ENCODE assay signal across 21 cellular contexts in genomic region chr2:128584296-128584900, GRCh38.
DNase-seq lines count a peak whose midpoint lies in the region; ATAC-seq and TF ChIP-seq lines count a peak whose summit lies in the region.
"Had no signal": no experiment of that assay in that cellular context is flagged by ENCODE, and none has a peak within 500 bp of the region (broad histone marks: within the 10 kb centered on the region; RNA-seq: fewer than 3 reads in every experiment).

No MANE protein-coding gene starts in this region.

- no peaks in the 10 kb centered on the region for H3K4me1 ChIP-seq in mesenchymal stem cell (ENCODE audit: control insufficient read depth, insufficient read depth, low read depth, low read length)
- H3K4me1 ChIP-seq in transverse colon, result no peaks in the 10 kb centered on the region
- H3K4me1 ChIP-seq: prostate gland had no signal

- H2AK5ac ChIP-seq in mesenchymal stem cell (ENCODE audit: low read length, severe bottlenecking), result no peak overlapping the region

- POLR2A ChIA-PET in activated CD8-positive, alpha-beta T cell treated with anti-CD3 and anti-CD28 coated beads, Interleukin-2, amount 10 ng/mL, durations not matched to agents 7 days and 5 days (lab: Charles Lee), result no interaction called here

- peaks cover 12% of the 10 kb centered on the region for H3K27me3 Mint-ChIP-seq in activated CD8-positive, alpha-beta T cell treated with anti-CD3 and anti-CD28 coated beads, Interleukin-2, amount 10 ng/mL, durations not matched to agents 7 days and 5 days (ENCODE audit: low read depth)
- H3K27me3 Mint-ChIP-seq: activated naive CD4-positive, alpha-beta T cell treated with anti-CD3 and anti-CD28 coated beads, Interleukin-2, amount 50 U/mL, for 24 hours; stimulated activated naive CD8-positive, alpha-beta T cell treated with anti-CD3 and anti-CD28 coated beads, Interleukin-15, amount 100 ng/mL, for 72 hours had no signal

- no peaks in the 10 kb centered on the region for H3K4me1 Mint-ChIP-seq in activated CD8-positive, alpha-beta T cell treated with anti-CD3 and anti-CD28 coated beads, Interleukin-2, amount 10 ng/mL, durations not matched to agents 7 days and 5 days (ENCODE audit: low read depth)
- H3K4me1 Mint-ChIP-seq: activated CD4-positive, alpha-beta T cell treated with anti-CD3 and anti-CD28 coated beads, Interleukin-2, amount 10 ng/mL, durations not matched to agents 24 days and 14 days; activated naive CD4-positive, alpha-beta T cell treated with anti-CD3 and anti-CD28 coated beads, Interleukin-2, amount 50 U/mL, for 24 hours; natural killer cell; stimulated activated naive CD8-positive, alpha-beta T cell treated with anti-CD3 and anti-CD28 coated beads, Interleukin-15, amount 100 ng/mL, for 72 hours had no signal

- CTCF ChIA-PET in activated CD8-positive, alpha-beta T cell treated with anti-CD3 and anti-CD28 coated beads, Interleukin-2, amount 10 ng/mL, durations not matched to agents 7 days and 5 days (lab: Charles Lee), result no interaction called here

- H3K27ac ChIP-seq in mesenchymal stem cell (ENCODE audit: low read length, poor library complexity, severe bottlenecking) (no peak overlapping the region), transverse colon (no peak overlapping the region)
- H3K27ac ChIP-seq: cardiac muscle cell, prostate gland had no signal

- TF ChIP-seq CTCF in transverse colon (IDR thresholded peaks at IDR 0.05), result no peak
- no peak for TF ChIP-seq CTCF in GM10266 (IDR thresholded peaks at IDR 0.05; ENCODE audit: control insufficient read depth, insufficient read depth, low read depth, missing control alignments)

- no peak overlapping the region for H2BK5ac ChIP-seq in mesenchymal stem cell (ENCODE audit: low read depth, low read length, poor library complexity, severe bottlenecking)

- H3K27me3 ChIP-seq in mesenchymal stem cell (ENCODE audit: control insufficient read depth in 1 of 2, insufficient read depth in 1 of 2, low read length in 2 of 2) (peaks cover 0 to 12% of the 10 kb centered on the region in 2 experiments), transverse colon (no peaks in the 10 kb centered on the region)

- no peak overlapping the region for H2BK12ac ChIP-seq in mesenchymal stem cell (ENCODE audit: low read length in 2 of 2)

- peak overlapping the region; percentile 33 for H3K9ac ChIP-seq in mesenchymal stem cell (ENCODE audit: low read length)

- H3K27ac Mint-ChIP-seq in activated CD8-positive, alpha-beta T cell treated with anti-CD3 and anti-CD28 coated beads, Interleukin-2, amount 10 ng/mL, durations not matched to agents 7 days and 5 days, result no peak overlapping the region
- H3K27ac Mint-ChIP-seq: activated CD4-positive, alpha-beta T cell treated with anti-CD3 and anti-CD28 coated beads, Interleukin-2, amount 10 ng/mL, durations not matched to agents 24 days and 14 days; activated naive CD4-positive, alpha-beta T cell treated with anti-CD3 and anti-CD28 coated beads, Interleukin-2, amount 50 U/mL, for 24 hours; natural killer cell; stimulated activated naive CD8-positive, alpha-beta T cell treated with anti-CD3 and anti-CD28 coated beads, Interleukin-15, amount 100 ng/mL, for 72 hours had no signal

- 7% methylated on average over 7 of the region's 9 CpGs for WGBS in mesenchymal stem cell
- WGBS in transverse colon (ENCODE audit: low coverage in 1 of 2), 2 donors, result 82% methylated on average over 7 to 9 of the region's 9 CpGs

- no peak for TF ChIP-seq EP300 in transverse colon (IDR thresholded peaks at IDR 0.05; ENCODE audit: low read depth)

- no peak overlapping the region for H3K4me3 Mint-ChIP-seq in activated CD8-positive, alpha-beta T cell treated with anti-CD3 and anti-CD28 coated beads, Interleukin-2, amount 10 ng/mL, durations not matched to agents 7 days and 5 days
- H3K4me3 Mint-ChIP-seq: activated CD4-positive, alpha-beta T cell treated with anti-CD3 and anti-CD28 coated beads, Interleukin-2, amount 10 ng/mL, durations not matched to agents 24 days and 14 days; activated naive CD4-positive, alpha-beta T cell treated with anti-CD3 and anti-CD28 coated beads, Interleukin-2, amount 50 U/mL, for 24 hours; natural killer cell; stimulated activated naive CD8-positive, alpha-beta T cell treated with anti-CD3 and anti-CD28 coated beads, Interleukin-15, amount 100 ng/mL, for 72 hours had no signal

- peak overlapping the region in 1 of 2 experiments; percentile 22 for H3K4me3 ChIP-seq in mesenchymal stem cell (ENCODE audit: insufficient read depth in 1 of 2, low read depth in 1 of 2, low read length in 2 of 2)
- H3K4me3 ChIP-seq in transverse colon, result no peak overlapping the region
- H3K4me3 ChIP-seq: cardiac muscle cell, K562, prostate gland had no signal

- intact Hi-C loops in transverse colon (cut with DNase I; ENCODE audit: low total_unique reads), result no loop called here

- no peak overlapping the region for H3K14ac ChIP-seq in mesenchymal stem cell (ENCODE audit: low read length in 2 of 2)

- H3K36me3 ChIP-seq in mesenchymal stem cell (ENCODE audit: control insufficient read depth in 1 of 2, insufficient read depth in 2 of 2, low read depth in 1 of 2, low read length in 2 of 2), result no peaks in the 10 kb centered on the region
- no peaks in the 10 kb centered on the region for H3K36me3 ChIP-seq in transverse colon
- H3K36me3 ChIP-seq: cardiac muscle cell, prostate gland had no signal

- no peak overlapping the region for H2BK15ac ChIP-seq in mesenchymal stem cell (ENCODE audit: low read depth, poor library complexity, severe bottlenecking)

- no peak overlapping the region for H3K23ac ChIP-seq in mesenchymal stem cell (ENCODE audit: low read length in 2 of 2)

- H3K36me3 Mint-ChIP-seq in activated CD8-positive, alpha-beta T cell treated with anti-CD3 and anti-CD28 coated beads, Interleukin-2, amount 10 ng/mL, durations not matched to agents 7 days and 5 days (ENCODE audit: low read depth), result no peaks in the 10 kb centered on the region
- H3K36me3 Mint-ChIP-seq: activated naive CD4-positive, alpha-beta T cell treated with anti-CD3 and anti-CD28 coated beads, Interleukin-2, amount 50 U/mL, for 24 hours; natural killer cell had no signal

- H3K9me3 ChIP-seq in mesenchymal stem cell (ENCODE audit: control insufficient read depth, low read length), result no peaks in the 10 kb centered on the region
- no peaks in the 10 kb centered on the region for H3K9me3 ChIP-seq in transverse colon
- H3K9me3 ChIP-seq: prostate gland had no signal

- in situ Hi-C loops in transverse colon (cut with MboI; ENCODE audit: low pct_ligation_motif_present in 1 of 4, low pct_unique_long_range_greater_than_20kb in 1 of 4, low sequenced_read_pairs in 3 of 4), result no loop called here

- no peaks in the 10 kb centered on the region for H3K9me3 Mint-ChIP-seq in activated CD8-positive, alpha-beta T cell treated with anti-CD3 and anti-CD28 coated beads, Interleukin-2, amount 10 ng/mL, durations not matched to agents 7 days and 5 days (ENCODE audit: insufficient read depth)
- H3K9me3 Mint-ChIP-seq: activated CD4-positive, alpha-beta T cell treated with anti-CD3 and anti-CD28 coated beads, Interleukin-2, amount 10 ng/mL, durations not matched to agents 24 days and 14 days; activated naive CD4-positive, alpha-beta T cell treated with anti-CD3 and anti-CD28 coated beads, Interleukin-2, amount 50 U/mL, for 24 hours; natural killer cell had no signal

- no peak for ATAC-seq in activated CD8-positive, alpha-beta T cell treated with anti-CD3 and anti-CD28 coated beads, Interleukin-2, amount 10 ng/mL, durations not matched to agents 7 days and 5 days
- ATAC-seq: K562; natural killer cell; PC-3; stimulated activated naive CD8-positive, alpha-beta T cell treated with anti-CD3 and anti-CD28 coated beads, Interleukin-15, amount 100 ng/mL, for 72 hours had no signal

- H3K4me2 ChIP-seq in mesenchymal stem cell (ENCODE audit: low read length, poor library complexity, severe bottlenecking), result no peak overlapping the region

- no peaks in the 10 kb centered on the region for H3K79me1 ChIP-seq in mesenchymal stem cell (replicated peaks; ENCODE audit: low read length, poor library complexity, severe bottlenecking)

- no peak overlapping the region for H3K4ac ChIP-seq in mesenchymal stem cell (ENCODE audit: low read depth in 1 of 2, low read length in 2 of 2)

- peak overlapping the region in 1 of 2 experiments; percentile 6 for H3K18ac ChIP-seq in mesenchymal stem cell (ENCODE audit: low read depth in 1 of 2, low read length in 2 of 2)

- H4K8ac ChIP-seq in mesenchymal stem cell (ENCODE audit: low read length), result peak overlapping the region; percentile 66

- no peak overlapping the region for H2AFZ ChIP-seq in mesenchymal stem cell (ENCODE audit: low read depth, low read length)

- TF ChIP-seq POLR2A in transverse colon (IDR thresholded peaks at IDR 0.05), result no peak

- no peak overlapping the region for H2BK120ac ChIP-seq in mesenchymal stem cell (ENCODE audit: low read depth, low read length)

- no peak overlapping the region for H4K91ac ChIP-seq in mesenchymal stem cell (ENCODE audit: low read length)

- DNase-seq in AG08396 (ENCODE audit: low spot score), result peak; percentile 54
- DNase-seq in HT1080 (ENCODE audit: low read depth), result peak; percentile 16
- DNase-seq in epidermal melanocyte (ENCODE audit: insufficient read length, low spot score), result peak; percentile 38
- peak; percentile 52 for DNase-seq in mesenchymal stem cell
- no peak for DNase-seq in UCSD-AML1 (lab: John Stamatoyannopoulos, UW; ENCODE audit: unreplicated experiment)
- DNase-seq in transverse colon, result no peak
- no peak for DNase-seq in activated CD8-positive, alpha-beta T cell treated with anti-CD3 and anti-CD28 coated beads, Interleukin-2, amount 10 ng/mL, durations not matched to agents 7 days and 5 days
- DNase-seq in GM10266 (ENCODE audit: extremely low spot score), result no peak
- DNase-seq: activated CD4-positive, alpha-beta T cell treated with anti-CD3 and anti-CD28 coated beads, Interleukin-2, amount 10 ng/mL, durations not matched to agents 24 days and 14 days; activated T-cell treated with anti-CD3 and anti-CD28 coated beads for 4 hours; AML-193; effector CD4-positive, alpha-beta T cell; mammary epithelial cell; natural killer cell; NCI-H748 treated with DMSO at 0.1 percent for 48 hours; PC-3; stimulated activated naive CD8-positive, alpha-beta T cell treated with anti-CD3 and anti-CD28 coated beads, Interleukin-15, amount 100 ng/mL, for 72 hours had no signal

Comparison
In these comparisons a context has a peak if more than half of its experiments do, and no peak if none do; other contexts are left out.
1. DNase-seq: peak in AG08396 (single experiment), HT1080 (single experiment), epidermal melanocyte (single experiment) and mesenchymal stem cell (single experiment); none in UCSD-AML1 (single experiment), transverse colon (single experiment), activated CD8-positive, alpha-beta T cell treated with anti-CD3 and anti-CD28 coated beads, Interleukin-2, amount 10 ng/mL, durations not matched to agents 7 days and 5 days (single experiment) and GM10266 (single experiment).